Comparison of ENCODE assay signal across 8 cellular contexts in the genomic region with DNA sequence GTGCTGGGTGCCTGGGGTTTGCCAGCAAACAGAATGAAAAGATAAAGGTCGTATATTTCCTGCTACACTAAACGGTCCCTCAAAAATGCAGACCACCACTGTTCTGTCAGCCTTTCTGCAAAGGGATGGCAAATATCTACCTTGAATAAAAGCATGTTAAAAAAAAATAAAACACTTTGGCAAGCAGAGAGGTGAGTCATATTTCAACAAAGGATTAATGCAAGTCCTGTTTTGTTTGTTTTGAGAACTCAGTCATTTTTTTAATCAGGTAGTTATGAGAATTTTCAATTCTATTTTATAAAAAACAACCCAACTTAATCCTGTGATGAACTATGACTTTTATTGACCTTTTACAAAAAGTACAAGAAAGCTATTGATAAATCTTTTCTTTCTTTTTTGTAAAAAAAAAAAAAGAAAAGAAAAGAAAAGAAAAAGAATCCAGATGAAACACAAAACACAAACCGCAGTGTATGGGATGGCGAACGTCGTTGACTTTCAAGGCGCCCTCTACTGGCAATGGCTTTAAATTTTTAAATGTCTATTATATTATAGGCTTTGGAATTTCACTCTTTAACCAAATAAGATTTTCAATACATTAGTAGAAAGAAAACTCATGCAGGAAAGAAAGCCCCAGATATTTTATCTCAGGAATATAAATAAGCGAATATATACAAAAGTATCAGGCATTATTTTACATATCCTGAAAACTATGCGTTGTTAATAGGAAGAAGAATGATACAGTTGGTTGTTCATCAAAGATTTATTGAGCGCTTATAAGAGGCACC.
A peak's percentile ranks its signal among the peaks of the same experiment; 100 is the strongest.
DNase-seq lines count a peak whose midpoint lies in the region; ATAC-seq, FAIRE-seq and TF ChIP-seq lines count a peak whose summit lies in the region.

No MANE protein-coding gene starts in this region.

- no peak for TF ChIP-seq POLR2A in Peyer's patch (IDR thresholded peaks at IDR 0.05)

- H3K4me2 ChIP-seq in keratinocyte (ENCODE audit: control insufficient read depth, extremely low read depth, insufficient read depth, low read depth, low read length) = peak overlapping the region; percentile 39

- H3K9me3 ChIP-seq in Peyer's patch = peaks cover 0 to 3% (median 0%) of the 10 kb centered on the region in 4 donors
- no peaks in the 10 kb centered on the region for H3K9me3 ChIP-seq in keratinocyte (ENCODE audit: control insufficient read depth, low read depth, low read length)

- POLR2A ChIA-PET in BJ (lab: Charles Lee) = no interaction called here

- H3K4me3 ChIP-seq in BJ (ENCODE audit: low read depth, low read length) (no peak overlapping the region), Peyer's patch (no peak overlapping the region), astrocyte of the spinal cord (ENCODE audit: low read depth, low read length) (no peak overlapping the region), keratinocyte (ENCODE audit: control insufficient read depth in 2 of 3, extremely low read depth in 1 of 3, insufficient read depth in 2 of 3, low read depth in 1 of 3, low read length in 3 of 3) (no peak overlapping the region)

- H2AFZ ChIP-seq in keratinocyte (ENCODE audit: control insufficient read depth, low read length) = no peak overlapping the region

- no peaks in the 10 kb centered on the region for H3K27me3 ChIP-seq in BJ (ENCODE audit: control insufficient read depth, insufficient read depth, low read length)
- H3K27me3 ChIP-seq in Peyer's patch = no peaks in the 10 kb centered on the region
- no peaks in the 10 kb centered on the region for H3K27me3 ChIP-seq in keratinocyte (ENCODE audit: control insufficient read depth, extremely low read depth, insufficient read depth, low read length)

- no peak for FAIRE-seq in keratinocyte (lab: Jason Lieb, UNC)

- TF ChIP-seq CTCF in BJ (IDR thresholded peaks at IDR 0.05; ENCODE audit: insufficient read depth, low read depth, low read length) = peak; percentile 67
- peak in 5 of 6 experiments; percentile 37 to 67 (median 62) for TF ChIP-seq CTCF in Peyer's patch (IDR thresholded peaks at IDR 0.05)
- TF ChIP-seq CTCF in astrocyte of the spinal cord (IDR thresholded peaks at IDR 0.05; ENCODE audit: low read depth, low read length) = peak; percentile 66
- TF ChIP-seq CTCF in keratinocyte (optimal IDR thresholded peaks at IDR 0.05 in 1 of 3, IDR thresholded peaks at IDR 0.05 in 1 of 3, conservative IDR thresholded peaks at IDR 0.05 in 1 of 3; ENCODE audit: extremely low read depth in 1 of 3, insufficient read depth in 2 of 3, low read length in 3 of 3) = peak; percentile 50 to 57 (median 52)

- no peaks in the 10 kb centered on the region for H4K20me1 ChIP-seq in keratinocyte (ENCODE audit: control insufficient read depth, extremely low read depth, insufficient read depth, low read length)

- H3K36me3 ChIP-seq in BJ (ENCODE audit: control insufficient read depth, insufficient read depth, low read length) (no peaks in the 10 kb centered on the region), Peyer's patch (no peaks in the 10 kb centered on the region), keratinocyte (ENCODE audit: control insufficient read depth in 2 of 2, extremely low read depth in 1 of 2, insufficient read depth in 2 of 2, low read length in 2 of 2) (no peaks in the 10 kb centered on the region)

- dilution Hi-C loops in keratinocyte (cut with MboI; ENCODE audit: extremely low pct_ligation_motif_present, low sequenced_read_pairs) = no loop called here

- peak overlapping the region; percentile 16 for H3K9ac ChIP-seq in keratinocyte (ENCODE audit: control insufficient read depth, extremely low read depth, insufficient read depth, low read length)

- no peaks in the 10 kb centered on the region for H3K9me1 ChIP-seq in keratinocyte (ENCODE audit: control insufficient read depth, extremely low read depth, insufficient read depth, low read length)

- no peak overlapping the region for H3K27ac ChIP-seq in Peyer's patch
- peak overlapping the region; percentile 46 for H3K27ac ChIP-seq in keratinocyte (ENCODE audit: control insufficient read depth, insufficient read depth, low read length)

- ATAC-seq in GM21619 (IDR thresholded peaks at IDR 0.05; ENCODE audit: unreplicated experiment) (peak; percentile 53), HG03457 (IDR thresholded peaks at IDR 0.05; ENCODE audit: unreplicated experiment) (no peak), GM18870 (IDR thresholded peaks at IDR 0.05; ENCODE audit: unreplicated experiment) (no peak)

- H3K4me1 ChIP-seq in Peyer's patch (no peaks in the 10 kb centered on the region), keratinocyte (ENCODE audit: control insufficient read depth, extremely low read depth, insufficient read depth, low read length) (peaks cover 19% of the 10 kb centered on the region)

- CTCF ChIA-PET in BJ (lab: Yijun Ruan, JAX) = interaction anchor here (1.1 to 1.8 kb wide), 2 partner anchors 9 to 14 kb away, joined by 3 to 9 read pairs; no protein-coding TSS in a partner anchor

- in situ Hi-C loops in astrocyte of the spinal cord (cut with HindIII; ENCODE audit: low sequenced_read_pairs) = no loop called here

- DNase-seq in BJ (ENCODE audit: low read depth) (no peak), Peyer's patch (peak in 1 of 3 donors; percentile 70), astrocyte of the spinal cord (ENCODE audit: low read depth, low spot score) (peak; percentile 79), keratinocyte (ENCODE audit: low read depth, low spot score) (no peak)
- DNase-seq in stimulated activated CD8-positive, alpha-beta memory T cell treated with anti-CD3 and anti-CD28 coated beads, Interleukin-4, amount 100 ng/mL, for 1 hour (ENCODE audit: low read depth in 2 of 2, low spot score in 1 of 2) = peak; percentile 7 to 9

- no peaks in the 10 kb centered on the region for H3K79me2 ChIP-seq in keratinocyte (ENCODE audit: control insufficient read depth, insufficient read depth, low read length)

Comparison
In these comparisons a context has a peak if more than half of its experiments do, and no peak if none do; other contexts are left out.
1. DNase-seq: peak in astrocyte of the spinal cord (single experiment) and stimulated activated CD8-positive, alpha-beta memory T cell treated with anti-CD3 and anti-CD28 coated beads, Interleukin-4, amount 100 ng/mL, for 1 hour (2 of 2); none in BJ (single experiment) and keratinocyte (single experiment).
2. Peak in every context shown above with its lines, with median percentiles within 50 percentile points of each other: CTCF ChIP-seq.